Comparison of ENCODE assay signal across 18 cellular contexts in the genomic region with DNA sequence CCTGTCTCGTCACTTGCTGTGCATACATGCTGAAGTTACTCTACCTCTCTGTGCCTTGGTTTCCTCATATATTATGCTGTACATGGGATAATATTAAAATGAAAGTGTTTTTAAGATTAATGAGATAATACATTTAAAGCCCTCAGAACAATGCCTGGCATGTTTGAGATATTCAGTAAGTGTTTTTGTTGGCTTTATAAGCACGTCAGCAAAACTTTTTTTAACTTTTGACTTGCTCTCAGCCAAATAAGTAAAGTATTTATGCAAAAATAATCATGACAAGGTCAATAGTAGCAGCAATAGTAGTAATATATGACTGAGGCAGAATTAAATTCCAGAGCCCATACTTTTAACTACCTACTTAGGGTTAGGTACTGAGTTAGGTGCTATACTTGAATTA. TPM values are rescaled to one million over a fixed set of nuclear protein-coding genes. Genes with fewer than 3 reads are reported as not detected.
DNase-seq lines count a peak whose midpoint lies in the region; ATAC-seq and TF ChIP-seq lines count a peak whose summit lies in the region.
"Had no signal": no experiment of that assay in that cellular context is flagged by ENCODE, and none has a peak within 500 bp of the region (broad histone marks: within the 10 kb centered on the region; RNA-seq: fewer than 3 reads in every experiment).

No MANE protein-coding gene starts in this region.

- intact Hi-C loops in left ventricle myocardium inferior (cut with micrococcal nuclease) (no loop called here), psoas muscle (cut with DNase I) (no loop called here)

- H3K4me1 ChIP-seq in left ventricle myocardium inferior (peaks cover 95% of the 10 kb centered on the region), right atrium auricular region (peaks cover 0 to 58% of the 10 kb centered on the region in 2 donors), psoas muscle (peaks cover 66% of the 10 kb centered on the region)

- ATAC-seq in psoas muscle: no peak
- no peak for ATAC-seq in HG03565 (IDR thresholded peaks at IDR 0.05; ENCODE audit: unreplicated experiment)
- ATAC-seq in HG03039 (IDR thresholded peaks at IDR 0.05; ENCODE audit: unreplicated experiment): no peak
- ATAC-seq: GM23338 had no signal

- 76% methylated on average over 2 of the region's 2 CpGs for WGBS in psoas muscle, 3 donors

- H3K27ac ChIP-seq in left ventricle myocardium inferior (replicated peaks) (peak overlapping the region; percentile 89), right atrium auricular region (peak overlapping the region in 1 of 2 donors; percentile 82), psoas muscle (peak overlapping the region; percentile 6)
- H3K27ac ChIP-seq: HL-60 had no signal

- DNase-seq in left ventricle myocardium inferior: no peak
- no peak for DNase-seq in right atrium auricular region (ENCODE audit: low spot score)
- DNase-seq in dermis blood vessel endothelial cell: peak; percentile 15
- DNase-seq in psoas muscle: no peak
- no peak for DNase-seq in NOMO-1 (lab: John Stamatoyannopoulos, UW; ENCODE audit: unreplicated experiment in 2 of 2)
- DNase-seq: BE2C; C1 segment of cervical spinal cord; CD4-positive, CD25-positive, alpha-beta regulatory T cell; CD8-positive, alpha-beta memory T cell; COR-L47; DMS 273 treated with DMSO at 0.1 percent for 48 hours; DMS53; GDM1; HCEC 1CT had no signal

- H3K36me3 ChIP-seq in left ventricle myocardium inferior (no peaks in the 10 kb centered on the region), right atrium auricular region (no peaks in the 10 kb centered on the region), psoas muscle (ENCODE audit: insufficient read depth in 1 of 2, low read depth in 1 of 2) (no peaks in the 10 kb centered on the region)
- H3K36me3 ChIP-seq: BE2C had no signal

- H3K4me3 ChIP-seq in left ventricle myocardium inferior: no peak overlapping the region
- no peak overlapping the region for H3K4me3 ChIP-seq in right atrium auricular region
- H3K4me3 ChIP-seq in psoas muscle: no peak overlapping the region
- H3K4me3 ChIP-seq: GM23338 had no signal

- TF ChIP-seq CTCF in left ventricle myocardium inferior (IDR thresholded peaks at IDR 0.05; ENCODE audit: borderline replicate concordance) (no peak), right atrium auricular region (IDR thresholded peaks at IDR 0.05) (no peak), psoas muscle (IDR thresholded peaks at IDR 0.05) (no peak)

- H3K27me3 ChIP-seq in left ventricle myocardium inferior (ENCODE audit: low read depth) (no peaks in the 10 kb centered on the region), right atrium auricular region (no peaks in the 10 kb centered on the region), psoas muscle (ENCODE audit: insufficient read depth in 3 of 3, low read length in 2 of 3) (no peaks in the 10 kb centered on the region)
- H3K27me3 ChIP-seq: BE2C had no signal

- H3K9me3 ChIP-seq in left ventricle myocardium inferior (replicated peaks) (no peaks in the 10 kb centered on the region), right atrium auricular region (no peaks in the 10 kb centered on the region), psoas muscle (no peaks in the 10 kb centered on the region)
- H3K9me3 ChIP-seq: BE2C had no signal

RNA-seq across cellular contexts. Expression of gene LIMCH1, which starts 29.2 kb away (rescaled TPM):
- total RNA-seq in left ventricle myocardium inferior: 382 TPM
- 100 to 1,000 TPM in 1 of 2 donors, 10 to 100 TPM in 1; 76.1 to 101 TPM for total RNA-seq in right atrium auricular region
- 44.5 and 53.8 TPM in 2 replicates for total RNA-seq in dermis blood vessel endothelial cell
- total RNA-seq in psoas muscle: 100 to 1,000 TPM; 169 to 279 (median 185) TPM
- polyA plus RNA-seq in psoas muscle: 10 to 100 TPM; 14.2 to 51.2 (median 26.5) TPM
- total RNA-seq: CD8-positive, alpha-beta memory T cell had no signal
- polyA plus RNA-seq: CD4-positive, CD25-positive, alpha-beta regulatory T cell; CD8-positive, alpha-beta memory T cell had no signal
